1 cellular context compared by ENCODE assay signal in the genomic region with DNA sequence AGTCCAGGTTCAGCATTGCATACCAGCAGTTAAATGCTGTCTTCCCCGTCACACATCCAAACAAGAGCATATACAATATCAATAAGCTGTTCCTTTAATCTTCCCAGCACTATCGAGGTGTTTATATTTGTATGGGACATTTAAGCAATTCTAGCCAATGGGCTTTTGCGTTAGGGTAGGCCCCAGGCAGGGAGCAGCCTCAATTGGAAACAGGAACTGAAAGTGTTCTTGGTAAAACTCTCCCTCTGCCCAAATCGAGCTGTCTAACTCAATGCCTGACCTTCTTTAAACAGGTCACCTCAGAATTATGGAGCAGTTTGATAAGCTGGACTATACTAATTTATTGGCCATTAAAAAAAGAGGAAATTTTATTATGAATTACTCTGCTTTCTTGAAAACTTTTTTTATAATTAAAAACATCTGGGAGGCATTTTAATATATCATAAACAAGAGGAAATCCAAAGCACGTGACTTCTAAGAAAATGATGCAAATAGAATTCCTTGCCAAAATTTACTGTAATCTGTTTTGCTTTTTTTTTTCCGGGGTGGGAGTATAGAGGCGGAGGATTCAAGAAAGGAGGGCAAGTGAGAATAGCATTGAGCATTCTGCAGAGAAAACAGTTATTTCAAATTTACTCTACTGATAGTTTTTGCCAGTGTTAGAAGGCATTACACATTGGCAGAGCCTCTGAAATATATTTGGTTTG.
TF ChIP-seq lines count a peak whose summit lies in the region.

No MANE protein-coding gene starts in this region.

TF ChIP-seq in K562, 482 proteins besides CTCF, POLR2A, EP300 and RAD21 (continued from another document and continues in another):
- TF ChIP-seq, protein P1, sequence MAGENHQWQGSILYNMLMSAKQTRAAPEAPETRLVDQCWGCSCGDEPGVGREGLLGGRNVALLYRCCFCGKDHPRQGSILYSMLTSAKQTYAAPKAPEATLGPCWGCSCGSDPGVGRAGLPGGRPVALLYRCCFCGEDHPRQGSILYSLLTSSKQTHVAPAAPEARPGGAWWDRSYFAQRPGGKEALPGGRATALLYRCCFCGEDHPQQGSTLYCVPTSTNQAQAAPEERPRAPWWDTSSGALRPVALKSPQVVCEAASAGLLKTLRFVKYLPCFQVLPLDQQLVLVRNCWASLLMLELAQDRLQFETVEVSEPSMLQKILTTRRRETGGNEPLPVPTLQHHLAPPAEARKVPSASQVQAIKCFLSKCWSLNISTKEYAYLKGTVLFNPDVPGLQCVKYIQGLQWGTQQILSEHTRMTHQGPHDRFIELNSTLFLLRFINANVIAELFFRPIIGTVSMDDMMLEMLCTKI (IDR thresholded peaks at IDR 0.05; ENCODE audit: partially characterized antibody): no peak
- no peak for TF ChIP-seq MECOM (CRISPR knock-in tag; IDR thresholded peaks at IDR 0.05)
- no peak for TF ChIP-seq ZNF707 (CRISPR knock-in tag; conservative IDR thresholded peaks at IDR 0.05)
- TF ChIP-seq CBFB (CRISPR knock-in tag; IDR thresholded peaks at IDR 0.05): no peak
- no peak for TF ChIP-seq GTF2F1 (IDR thresholded peaks at IDR 0.05; ENCODE audit: low read depth, low read length)
- TF ChIP-seq MYBL2 (IDR thresholded peaks at IDR 0.05; ENCODE audit: low read depth): peak; percentile 53
- no peak for TF ChIP-seq MYBL2 (CRISPR knock-in tag; IDR thresholded peaks at IDR 0.05; ENCODE audit: borderline replicate concordance)
- no peak for TF ChIP-seq ILF3 (IDR thresholded peaks at IDR 0.05; ENCODE audit: borderline replicate concordance)
- TF ChIP-seq, protein P2, sequence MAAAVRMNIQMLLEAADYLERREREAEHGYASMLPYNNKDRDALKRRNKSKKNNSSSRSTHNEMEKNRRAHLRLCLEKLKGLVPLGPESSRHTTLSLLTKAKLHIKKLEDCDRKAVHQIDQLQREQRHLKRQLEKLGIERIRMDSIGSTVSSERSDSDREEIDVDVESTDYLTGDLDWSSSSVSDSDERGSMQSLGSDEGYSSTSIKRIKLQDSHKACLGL (CRISPR knock-in tag; IDR thresholded peaks at IDR 0.05; ENCODE audit: borderline replicate concordance, poor library complexity, severe bottlenecking): no peak
- TF ChIP-seq, protein P3, sequence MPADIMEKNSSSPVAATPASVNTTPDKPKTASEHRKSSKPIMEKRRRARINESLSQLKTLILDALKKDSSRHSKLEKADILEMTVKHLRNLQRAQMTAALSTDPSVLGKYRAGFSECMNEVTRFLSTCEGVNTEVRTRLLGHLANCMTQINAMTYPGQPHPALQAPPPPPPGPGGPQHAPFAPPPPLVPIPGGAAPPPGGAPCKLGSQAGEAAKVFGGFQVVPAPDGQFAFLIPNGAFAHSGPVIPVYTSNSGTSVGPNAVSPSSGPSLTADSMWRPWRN (IDR thresholded peaks at IDR 0.05; ENCODE audit: low read depth): no peak
- no peak for TF ChIP-seq TFAM (CRISPR knock-in tag; conservative IDR thresholded peaks at IDR 0.05)
- TF ChIP-seq, protein P4, sequence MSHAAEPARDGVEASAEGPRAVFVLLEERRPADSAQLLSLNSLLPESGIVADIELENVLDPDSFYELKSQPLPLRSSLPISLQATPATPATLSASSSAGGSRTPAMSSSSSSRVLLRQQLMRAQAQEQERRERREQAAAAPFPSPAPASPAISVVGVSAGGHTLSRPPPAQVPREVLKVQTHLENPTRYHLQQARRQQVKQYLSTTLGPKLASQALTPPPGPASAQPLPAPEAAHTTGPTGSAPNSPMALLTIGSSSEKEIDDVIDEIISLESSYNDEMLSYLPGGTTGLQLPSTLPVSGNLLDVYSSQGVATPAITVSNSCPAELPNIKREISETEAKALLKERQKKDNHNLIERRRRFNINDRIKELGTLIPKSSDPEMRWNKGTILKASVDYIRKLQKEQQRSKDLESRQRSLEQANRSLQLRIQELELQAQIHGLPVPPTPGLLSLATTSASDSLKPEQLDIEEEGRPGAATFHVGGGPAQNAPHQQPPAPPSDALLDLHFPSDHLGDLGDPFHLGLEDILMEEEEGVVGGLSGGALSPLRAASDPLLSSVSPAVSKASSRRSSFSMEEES (CRISPR knock-in tag; IDR thresholded peaks at IDR 0.05): peak; percentile 80
- no peak for TF ChIP-seq NFYB (IDR thresholded peaks at IDR 0.05; ENCODE audit: extremely low read depth, insufficient read length)
- TF ChIP-seq, protein P5, sequence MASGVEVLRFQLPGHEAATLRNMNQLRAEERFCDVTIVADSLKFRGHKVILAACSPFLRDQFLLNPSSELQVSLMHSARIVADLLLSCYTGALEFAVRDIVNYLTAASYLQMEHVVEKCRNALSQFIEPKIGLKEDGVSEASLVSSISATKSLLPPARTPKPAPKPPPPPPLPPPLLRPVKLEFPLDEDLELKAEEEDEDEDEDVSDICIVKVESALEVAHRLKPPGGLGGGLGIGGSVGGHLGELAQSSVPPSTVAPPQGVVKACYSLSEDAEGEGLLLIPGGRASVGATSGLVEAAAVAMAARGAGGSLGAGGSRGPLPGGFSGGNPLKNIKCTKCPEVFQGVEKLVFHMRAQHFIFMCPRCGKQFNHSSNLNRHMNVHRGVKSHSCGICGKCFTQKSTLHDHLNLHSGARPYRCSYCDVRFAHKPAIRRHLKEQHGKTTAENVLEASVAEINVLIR (CRISPR knock-in tag; IDR thresholded peaks at IDR 0.05): no peak
- TF ChIP-seq ZNF408 (CRISPR knock-in tag; IDR thresholded peaks at IDR 0.05; ENCODE audit: low read depth): no peak
- TF ChIP-seq, protein P6, sequence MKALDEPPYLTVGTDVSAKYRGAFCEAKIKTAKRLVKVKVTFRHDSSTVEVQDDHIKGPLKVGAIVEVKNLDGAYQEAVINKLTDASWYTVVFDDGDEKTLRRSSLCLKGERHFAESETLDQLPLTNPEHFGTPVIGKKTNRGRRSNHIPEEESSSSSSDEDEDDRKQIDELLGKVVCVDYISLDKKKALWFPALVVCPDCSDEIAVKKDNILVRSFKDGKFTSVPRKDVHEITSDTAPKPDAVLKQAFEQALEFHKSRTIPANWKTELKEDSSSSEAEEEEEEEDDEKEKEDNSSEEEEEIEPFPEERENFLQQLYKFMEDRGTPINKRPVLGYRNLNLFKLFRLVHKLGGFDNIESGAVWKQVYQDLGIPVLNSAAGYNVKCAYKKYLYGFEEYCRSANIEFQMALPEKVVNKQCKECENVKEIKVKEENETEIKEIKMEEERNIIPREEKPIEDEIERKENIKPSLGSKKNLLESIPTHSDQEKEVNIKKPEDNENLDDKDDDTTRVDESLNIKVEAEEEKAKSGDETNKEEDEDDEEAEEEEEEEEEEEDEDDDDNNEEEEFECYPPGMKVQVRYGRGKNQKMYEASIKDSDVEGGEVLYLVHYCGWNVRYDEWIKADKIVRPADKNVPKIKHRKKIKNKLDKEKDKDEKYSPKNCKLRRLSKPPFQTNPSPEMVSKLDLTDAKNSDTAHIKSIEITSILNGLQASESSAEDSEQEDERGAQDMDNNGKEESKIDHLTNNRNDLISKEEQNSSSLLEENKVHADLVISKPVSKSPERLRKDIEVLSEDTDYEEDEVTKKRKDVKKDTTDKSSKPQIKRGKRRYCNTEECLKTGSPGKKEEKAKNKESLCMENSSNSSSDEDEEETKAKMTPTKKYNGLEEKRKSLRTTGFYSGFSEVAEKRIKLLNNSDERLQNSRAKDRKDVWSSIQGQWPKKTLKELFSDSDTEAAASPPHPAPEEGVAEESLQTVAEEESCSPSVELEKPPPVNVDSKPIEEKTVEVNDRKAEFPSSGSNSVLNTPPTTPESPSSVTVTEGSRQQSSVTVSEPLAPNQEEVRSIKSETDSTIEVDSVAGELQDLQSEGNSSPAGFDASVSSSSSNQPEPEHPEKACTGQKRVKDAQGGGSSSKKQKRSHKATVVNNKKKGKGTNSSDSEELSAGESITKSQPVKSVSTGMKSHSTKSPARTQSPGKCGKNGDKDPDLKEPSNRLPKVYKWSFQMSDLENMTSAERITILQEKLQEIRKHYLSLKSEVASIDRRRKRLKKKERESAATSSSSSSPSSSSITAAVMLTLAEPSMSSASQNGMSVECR (CRISPR knock-in tag; IDR thresholded peaks at IDR 0.05): no peak
- peak; percentile 44; the same call in 1 of the 2 replicates for TF ChIP-seq DMBX1 (CRISPR knock-in tag; IDR thresholded peaks at IDR 0.05; ENCODE audit: borderline replicate concordance)
- no peak for TF ChIP-seq RBM22 (IDR thresholded peaks at IDR 0.05; ENCODE audit: low read depth, low read length, poor library complexity, severe bottlenecking)
- TF ChIP-seq, protein P7, sequence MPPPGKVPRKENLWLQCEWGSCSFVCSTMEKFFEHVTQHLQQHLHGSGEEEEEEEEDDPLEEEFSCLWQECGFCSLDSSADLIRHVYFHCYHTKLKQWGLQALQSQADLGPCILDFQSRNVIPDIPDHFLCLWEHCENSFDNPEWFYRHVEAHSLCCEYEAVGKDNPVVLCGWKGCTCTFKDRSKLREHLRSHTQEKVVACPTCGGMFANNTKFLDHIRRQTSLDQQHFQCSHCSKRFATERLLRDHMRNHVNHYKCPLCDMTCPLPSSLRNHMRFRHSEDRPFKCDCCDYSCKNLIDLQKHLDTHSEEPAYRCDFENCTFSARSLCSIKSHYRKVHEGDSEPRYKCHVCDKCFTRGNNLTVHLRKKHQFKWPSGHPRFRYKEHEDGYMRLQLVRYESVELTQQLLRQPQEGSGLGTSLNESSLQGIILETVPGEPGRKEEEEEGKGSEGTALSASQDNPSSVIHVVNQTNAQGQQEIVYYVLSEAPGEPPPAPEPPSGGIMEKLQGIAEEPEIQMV (tag; conservative IDR thresholded peaks at IDR 0.05; ENCODE audit: low read depth): no peak
- no peak for TF ChIP-seq HNRNPH1 (optimal IDR thresholded peaks at IDR 0.05; ENCODE audit: low read depth, low read length)
- peak; percentile 77 for TF ChIP-seq FOXJ2 (tag; IDR thresholded peaks at IDR 0.05)
- no peak for TF ChIP-seq DACH1 (IDR thresholded peaks at IDR 0.05; ENCODE audit: partially characterized antibody)
- TF ChIP-seq HNRNPLL (IDR thresholded peaks at IDR 0.05; ENCODE audit: low read depth, low read length, poor library complexity, severe bottlenecking): no peak
- no peak for TF ChIP-seq RFX5 (IDR thresholded peaks at IDR 0.05; ENCODE audit: low read depth, low read length)
- no peak for TF ChIP-seq FOS (IDR thresholded peaks at IDR 0.05; ENCODE audit: extremely low read depth, insufficient read length)
- no peak for TF ChIP-seq KLF1 (tag; IDR thresholded peaks at IDR 0.05)
- TF ChIP-seq GATAD2B (IDR thresholded peaks at IDR 0.05; ENCODE audit: borderline replicate concordance): no peak
- TF ChIP-seq SMARCE1 (IDR thresholded peaks at IDR 0.05): no peak
- TF ChIP-seq, protein P8, sequence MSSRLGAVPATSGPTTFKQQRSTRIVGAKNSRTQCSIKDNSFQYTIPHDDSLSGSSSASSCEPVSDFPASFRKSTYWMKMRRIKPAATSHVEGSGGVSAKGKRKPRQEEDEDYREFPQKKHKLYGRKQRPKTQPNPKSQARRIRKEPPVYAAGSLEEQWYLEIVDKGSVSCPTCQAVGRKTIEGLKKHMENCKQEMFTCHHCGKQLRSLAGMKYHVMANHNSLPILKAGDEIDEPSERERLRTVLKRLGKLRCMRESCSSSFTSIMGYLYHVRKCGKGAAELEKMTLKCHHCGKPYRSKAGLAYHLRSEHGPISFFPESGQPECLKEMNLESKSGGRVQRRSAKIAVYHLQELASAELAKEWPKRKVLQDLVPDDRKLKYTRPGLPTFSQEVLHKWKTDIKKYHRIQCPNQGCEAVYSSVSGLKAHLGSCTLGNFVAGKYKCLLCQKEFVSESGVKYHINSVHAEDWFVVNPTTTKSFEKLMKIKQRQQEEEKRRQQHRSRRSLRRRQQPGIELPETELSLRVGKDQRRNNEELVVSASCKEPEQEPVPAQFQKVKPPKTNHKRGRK (tag; IDR thresholded peaks at IDR 0.05): no peak
- no peak for TF ChIP-seq MAFK (IDR thresholded peaks at IDR 0.05; ENCODE audit: low read length)
- TF ChIP-seq, protein P9, sequence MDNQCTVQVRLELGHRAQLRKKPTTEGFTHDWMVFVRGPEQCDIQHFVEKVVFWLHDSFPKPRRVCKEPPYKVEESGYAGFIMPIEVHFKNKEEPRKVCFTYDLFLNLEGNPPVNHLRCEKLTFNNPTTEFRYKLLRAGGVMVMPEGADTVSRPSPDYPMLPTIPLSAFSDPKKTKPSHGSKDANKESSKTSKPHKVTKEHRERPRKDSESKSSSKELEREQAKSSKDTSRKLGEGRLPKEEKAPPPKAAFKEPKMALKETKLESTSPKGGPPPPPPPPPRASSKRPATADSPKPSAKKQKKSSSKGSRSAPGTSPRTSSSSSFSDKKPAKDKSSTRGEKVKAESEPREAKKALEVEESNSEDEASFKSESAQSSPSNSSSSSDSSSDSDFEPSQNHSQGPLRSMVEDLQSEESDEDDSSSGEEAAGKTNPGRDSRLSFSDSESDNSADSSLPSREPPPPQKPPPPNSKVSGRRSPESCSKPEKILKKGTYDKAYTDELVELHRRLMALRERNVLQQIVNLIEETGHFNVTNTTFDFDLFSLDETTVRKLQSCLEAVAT (IDR thresholded peaks at IDR 0.05): no peak
- no peak for TF ChIP-seq ZNF3 (CRISPR knock-in tag; IDR thresholded peaks at IDR 0.05)
- no peak for TF ChIP-seq ZBTB7A (IDR thresholded peaks at IDR 0.05; ENCODE audit: borderline replicate concordance, control insufficient read depth, low read depth, low read length)
- TF ChIP-seq TAF1 (IDR thresholded peaks at IDR 0.05; ENCODE audit: control insufficient read depth, extremely low read depth, insufficient read depth, low read length, severe bottlenecking): no peak
- TF ChIP-seq FOXK2 (conservative IDR thresholded peaks at IDR 0.05 in 1 of 2, IDR thresholded peaks at IDR 0.05 in 1 of 2; ENCODE audit: low read depth in 2 of 2): peak; percentile 19 to 26; a peak in 1 of 4 replicates
- no peak for TF ChIP-seq ZKSCAN1 (IDR thresholded peaks at IDR 0.05; ENCODE audit: low read depth, low read length)
- TF ChIP-seq CBX2 (IDR thresholded peaks at IDR 0.05; ENCODE audit: insufficient read depth, low read length, poor library complexity, severe bottlenecking): no peak
- no peak for TF ChIP-seq NCOA1 (IDR thresholded peaks at IDR 0.05; ENCODE audit: low read depth)
- TF ChIP-seq, protein P10, sequence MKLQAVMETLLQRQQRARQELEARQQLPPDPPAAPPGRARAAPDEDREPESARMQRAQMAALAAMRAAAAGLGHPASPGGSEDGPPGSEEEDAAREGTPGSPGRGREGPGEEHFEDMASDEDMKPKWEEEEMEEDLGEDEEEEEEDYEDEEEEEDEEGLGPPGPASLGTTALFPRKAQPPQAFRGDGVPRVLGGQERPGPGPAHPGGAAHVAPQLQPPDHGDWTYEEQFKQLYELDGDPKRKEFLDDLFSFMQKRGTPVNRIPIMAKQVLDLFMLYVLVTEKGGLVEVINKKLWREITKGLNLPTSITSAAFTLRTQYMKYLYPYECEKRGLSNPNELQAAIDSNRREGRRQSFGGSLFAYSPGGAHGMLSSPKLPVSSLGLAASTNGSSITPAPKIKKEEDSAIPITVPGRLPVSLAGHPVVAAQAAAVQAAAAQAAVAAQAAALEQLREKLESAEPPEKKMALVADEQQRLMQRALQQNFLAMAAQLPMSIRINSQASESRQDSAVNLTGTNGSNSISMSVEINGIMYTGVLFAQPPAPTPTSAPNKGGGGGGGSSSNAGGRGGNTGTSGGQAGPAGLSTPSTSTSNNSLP (IDR thresholded peaks at IDR 0.05; ENCODE audit: borderline replicate concordance, low read depth, low read length): no peak
- TF ChIP-seq FOXM1 (IDR thresholded peaks at IDR 0.05; ENCODE audit: low read depth): peak; percentile 96
- TF ChIP-seq FOXM1 (CRISPR knock-in tag; IDR thresholded peaks at IDR 0.05; ENCODE audit: low read depth): no peak
- TF ChIP-seq ZNF696 (CRISPR knock-in tag; conservative IDR thresholded peaks at IDR 0.05): no peak
- TF ChIP-seq NR2C2 (CRISPR knock-in tag; IDR thresholded peaks at IDR 0.05): no peak
- 0 out of 2 replicates have a peak, but pooled peaks have one; percentile 18 for TF ChIP-seq NR2C2 (tag; IDR thresholded peaks at IDR 0.05)
- TF ChIP-seq MTA2 (IDR thresholded peaks at IDR 0.05; ENCODE audit: low read depth): no peak
